10 cellular contexts compared by ENCODE assay signal in the genomic region with DNA sequence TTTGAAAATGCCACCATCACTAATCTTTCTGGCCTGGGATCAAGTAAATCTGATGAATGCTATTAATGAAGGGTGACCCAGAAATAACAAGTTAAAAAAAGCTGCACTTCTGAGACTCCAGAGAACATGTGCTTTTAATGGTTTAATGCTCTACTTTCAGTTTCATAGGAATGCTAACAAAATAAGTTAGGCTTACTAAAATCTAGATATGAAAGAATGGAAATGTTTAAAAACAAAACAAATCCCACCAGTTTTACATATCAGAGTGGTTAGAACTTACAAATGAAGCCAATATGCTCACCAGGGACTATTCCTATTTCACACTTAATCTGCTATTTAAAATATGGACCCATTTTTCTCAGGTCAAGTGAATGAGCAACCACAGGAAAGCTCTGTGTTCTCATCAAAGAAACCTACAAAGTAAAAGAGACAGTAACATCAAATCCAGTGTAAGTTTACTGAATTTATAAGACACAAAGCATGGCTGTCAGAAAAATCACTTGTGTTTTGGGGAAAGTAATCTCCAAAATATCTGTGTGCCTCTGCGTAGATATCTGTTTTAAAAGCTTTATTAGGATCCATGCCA. TPM values are rescaled to one million over a fixed set of nuclear protein-coding genes. Genes with fewer than 3 reads are reported as not detected.
DNase-seq lines count a peak whose midpoint lies in the region; ATAC-seq and TF ChIP-seq lines count a peak whose summit lies in the region.
"Had no signal": no experiment of that assay in that cellular context is flagged by ENCODE, and none has a peak within 500 bp of the region (broad histone marks: within the 10 kb centered on the region; RNA-seq: fewer than 3 reads in every experiment).

No MANE protein-coding gene starts in this region.

- H3K27me3 ChIP-seq in left ventricle myocardium inferior (ENCODE audit: low read depth): no peaks in the 10 kb centered on the region
- H3K27me3 ChIP-seq in thoracic aorta (replicated peaks; ENCODE audit: insufficient read depth): no peaks in the 10 kb centered on the region

- no peak overlapping the region for H3K27ac Mint-ChIP-seq in activated naive CD8-positive, alpha-beta T cell treated with anti-CD3 and anti-CD28 coated beads, Interleukin-2, amount 50 U/mL, for 24 hours

- intact Hi-C loops in left ventricle myocardium inferior (cut with micrococcal nuclease): no loop called here
- intact Hi-C loops in left ventricle myocardium superior (cut with micrococcal nuclease): no loop called here

- H3K9me3 Mint-ChIP-seq in activated naive CD8-positive, alpha-beta T cell treated with anti-CD3 and anti-CD28 coated beads, Interleukin-2, amount 50 U/mL, for 24 hours: no peaks in the 10 kb centered on the region

- DNase-seq in left ventricle myocardium inferior (no peak), left ventricle myocardium superior (no peak), thoracic aorta (ENCODE audit: low spot score) (no peak), EL (no peak), NCI-H2171 (lab: John Stamatoyannopoulos, UW) (no peak), hypothalamus (lab: John Stamatoyannopoulos, UW) (no peak)
- no peak for DNase-seq in activated naive CD8-positive, alpha-beta T cell treated with anti-CD3 and anti-CD28 coated beads, Interleukin-2, amount 50 U/mL, for 24 hours
- DNase-seq: NCI-H1694 treated with DMSO at 0.1 percent for 48 hours had no signal

- peak overlapping the region; percentile 29 for H3K27ac ChIP-seq in left ventricle myocardium inferior (replicated peaks)
- peak overlapping the region in 1 of 2 donors; percentile 9 for H3K27ac ChIP-seq in thoracic aorta
- H3K27ac ChIP-seq: C4-2B had no signal

- H3K27me3 Mint-ChIP-seq in activated naive CD8-positive, alpha-beta T cell treated with anti-CD3 and anti-CD28 coated beads, Interleukin-2, amount 50 U/mL, for 24 hours: no peaks in the 10 kb centered on the region

- TF ChIP-seq CTCF in left ventricle myocardium inferior (IDR thresholded peaks at IDR 0.05; ENCODE audit: borderline replicate concordance) (no peak), thoracic aorta (IDR thresholded peaks at IDR 0.05) (no peak)

- H3K36me3 Mint-ChIP-seq in activated naive CD8-positive, alpha-beta T cell treated with anti-CD3 and anti-CD28 coated beads, Interleukin-2, amount 50 U/mL, for 24 hours (ENCODE audit: low read depth): peaks cover 74% of the 10 kb centered on the region

- peak overlapping the region; percentile 54 for H3K4me3 Mint-ChIP-seq in activated naive CD8-positive, alpha-beta T cell treated with anti-CD3 and anti-CD28 coated beads, Interleukin-2, amount 50 U/mL, for 24 hours

- no peaks in the 10 kb centered on the region for H3K36me3 ChIP-seq in left ventricle myocardium inferior
- no peaks in the 10 kb centered on the region for H3K36me3 ChIP-seq in thoracic aorta

- H3K9me3 ChIP-seq in left ventricle myocardium inferior (replicated peaks) (no peaks in the 10 kb centered on the region), thoracic aorta (no peaks in the 10 kb centered on the region)

- H3K4me3 ChIP-seq in left ventricle myocardium inferior (no peak overlapping the region), thoracic aorta (peak overlapping the region; percentile 12)

- peaks cover 86% of the 10 kb centered on the region for H3K4me1 Mint-ChIP-seq in activated naive CD8-positive, alpha-beta T cell treated with anti-CD3 and anti-CD28 coated beads, Interleukin-2, amount 50 U/mL, for 24 hours

- ATAC-seq in left ventricle myocardium superior (no peak), HG02885 (IDR thresholded peaks at IDR 0.05; ENCODE audit: poor library complexity, unreplicated experiment) (peak; percentile 58), thoracic aorta (ENCODE audit: insufficient number of reproducible peaks, low FRiP score, low read depth) (no peak)
- peak; percentile 4 for ATAC-seq in activated naive CD8-positive, alpha-beta T cell treated with anti-CD3 and anti-CD28 coated beads, Interleukin-2, amount 50 U/mL, for 24 hours

- H3K4me1 ChIP-seq in left ventricle myocardium inferior: peaks cover 71% of the 10 kb centered on the region
- H3K4me1 ChIP-seq in thoracic aorta (ENCODE audit: control insufficient read depth in 1 of 2, low read depth in 2 of 2): peaks cover 0 to 26% of the 10 kb centered on the region in 2 donors

RNA-seq across cellular contexts. Expression of a gene that starts 40.3 kb away (rescaled TPM):
- total RNA-seq in left ventricle myocardium inferior: 46.3 TPM
- 51.6 TPM for total RNA-seq in left ventricle myocardium superior
- total RNA-seq in thoracic aorta: 10 to 100 TPM; 55.5 to 72.5 TPM

Comparison
In these comparisons a context has a peak if more than half of its experiments do, and no peak if none do; other contexts are left out.
1. ATAC-seq: peak in HG02885 (single experiment) and activated naive CD8-positive, alpha-beta T cell treated with anti-CD3 and anti-CD28 coated beads, Interleukin-2, amount 50 U/mL, for 24 hours (single experiment); none in left ventricle myocardium superior (single experiment) and thoracic aorta (single experiment).